ENCODE assay signal across 8 cellular contexts in genomic region chr19:11346104-11346940, GRCh38. TPM values are rescaled to one million over a fixed set of nuclear protein-coding genes. Genes with fewer than 3 reads are reported as not detected.
DNase-seq lines count a peak whose midpoint lies in the region; ATAC-seq and TF ChIP-seq lines count a peak whose summit lies in the region.

A gene with protein sequence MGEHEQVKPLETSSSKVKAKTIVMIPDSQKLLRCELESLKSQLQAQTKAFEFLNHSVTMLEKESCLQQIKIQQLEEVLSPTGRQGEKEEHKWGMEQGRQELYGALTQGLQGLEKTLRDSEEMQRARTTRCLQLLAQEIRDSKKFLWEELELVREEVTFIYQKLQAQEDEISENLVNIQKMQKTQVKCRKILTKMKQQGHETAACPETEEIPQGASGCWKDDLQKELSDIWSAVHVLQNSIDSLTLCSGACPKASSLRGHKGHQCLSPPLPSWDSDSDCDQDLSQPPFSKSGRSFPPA (plus strand): TSS chr19:11346519. CDS start chr19:11346607, 88 bp downstream.
Gene TMEM205 (minus strand): TSS chr19:11346268. CDS start chr19:11345619, 649 bp downstream.

- TF ChIP-seq CTCF in GM20000 (IDR thresholded peaks at IDR 0.05; ENCODE audit: extremely low read depth, missing control alignments): no peak

- DNase-seq in COR-L47 (lab: John Stamatoyannopoulos, UW) (peak; percentile 100), GM20000 (ENCODE audit: low spot score) (peak; percentile 96), HT-29 (ENCODE audit: low spot score) (peak; percentile 96), NOMO-1 (lab: John Stamatoyannopoulos, UW; ENCODE audit: unreplicated experiment in 2 of 2) (peak; percentile 98 to 99), medulla oblongata (ENCODE audit: extremely low spot score) (peak; percentile 99)
- DNase-seq in activated CD8-positive, alpha-beta memory T cell treated with anti-CD3 and anti-CD28 coated beads for 4 hours (ENCODE audit: low read depth in 2 of 2): peak; percentile 98
- DNase-seq in effector memory CD8-positive, alpha-beta T cell: peak; percentile 98 to 99 (median 98)
- peak; percentile 98 for DNase-seq in stimulated activated CD8-positive, alpha-beta memory T cell treated with anti-CD3 and anti-CD28 coated beads, Interleukin-12 subunit alpha, Interleukin-12 subunit beta, amount 100 ng/mL, for 1 hour (ENCODE audit: low read depth)

- H3K4me3 Mint-ChIP-seq in effector memory CD8-positive, alpha-beta T cell: peak within 1 kb of the TSS; percentile 96 to 97

- H3K27ac Mint-ChIP-seq in effector memory CD8-positive, alpha-beta T cell: peak within 1 kb of the TSS; percentile 91 to 97

- peaks cover 25 to 31% of the 10 kb centered on the region in 2 donors for H3K4me1 Mint-ChIP-seq in effector memory CD8-positive, alpha-beta T cell (ENCODE audit: low read depth in 2 of 2)

- peak; percentile 93 for ATAC-seq in effector memory CD8-positive, alpha-beta T cell (replicated peaks)

- H3K9me3 Mint-ChIP-seq in effector memory CD8-positive, alpha-beta T cell: no peaks in the 10 kb centered on the region

- H3K27me3 Mint-ChIP-seq in effector memory CD8-positive, alpha-beta T cell: no peaks in the 10 kb centered on the region

- peaks cover 11% of the 10 kb centered on the region for H3K36me3 Mint-ChIP-seq in effector memory CD8-positive, alpha-beta T cell (ENCODE audit: insufficient read depth)

RNA-seq across cellular contexts. Expression of the first gene that starts in this region (rescaled TPM):
- 3.5 and 9.2 TPM in 2 replicates for total RNA-seq in HT-29 (2014; rRNA removed; shearing (Covaris generic))

RNA-seq across cellular contexts. Expression of gene TMEM205, which starts in this region (rescaled TPM):
- 81.5 and 97.3 TPM in 2 replicates for total RNA-seq in HT-29 (2014; rRNA removed; shearing (Covaris generic))

Comparison
In these comparisons a context has a peak if more than half of its experiments do, and no peak if none do; other contexts are left out.
1. Peak in every context shown above with its lines: DNase-seq and ATAC-seq.